ENCODE assay signal across 11 cellular contexts in genomic region chr5:137833463-137833862, GRCh38. TPM values are rescaled to one million over a fixed set of nuclear protein-coding genes. Genes with fewer than 3 reads are reported as not detected.
DNase-seq lines count a peak whose midpoint lies in the region; ATAC-seq and TF ChIP-seq lines count a peak whose summit lies in the region.
"Had no signal": no experiment of that assay in that cellular context is flagged by ENCODE, and none has a peak within 500 bp of the region (broad histone marks: within the 10 kb centered on the region; RNA-seq: fewer than 3 reads in every experiment).

No MANE protein-coding gene starts in this region.

- intact Hi-C loops in tibial artery (cut with DNase I; ENCODE audit: low total_unique reads), result no loop called here

- no peaks in the 10 kb centered on the region for H3K27me3 Mint-ChIP-seq in stimulated activated naive B cell treated with anti-CD40 and anti-IgM and Interleukin-4, amounts not matched to agents 10 μg/mL and 1 μg/mL and 100 μg/mL, for 72 hours

- no peak for ATAC-seq in GM21381 (IDR thresholded peaks at IDR 0.05; ENCODE audit: unreplicated experiment)
- no peak for ATAC-seq in stimulated activated naive B cell treated with anti-CD40 and anti-IgM and Interleukin-4, amounts not matched to agents 10 μg/mL and 1 μg/mL and 100 μg/mL, for 72 hours (replicated peaks)

- H3K9me3 Mint-ChIP-seq in stimulated activated naive B cell treated with anti-CD40 and anti-IgM and Interleukin-4, amounts not matched to agents 10 μg/mL and 1 μg/mL and 100 μg/mL, for 72 hours, result no peaks in the 10 kb centered on the region

- H3K4me3 Mint-ChIP-seq in stimulated activated naive B cell treated with anti-CD40 and anti-IgM and Interleukin-4, amounts not matched to agents 10 μg/mL and 1 μg/mL and 100 μg/mL, for 72 hours, result no peak overlapping the region

- H3K27ac Mint-ChIP-seq in stimulated activated naive B cell treated with anti-CD40 and anti-IgM and Interleukin-4, amounts not matched to agents 10 μg/mL and 1 μg/mL and 100 μg/mL, for 72 hours, result no peak overlapping the region

- H3K4me3 ChIP-seq in LNCaP clone FGC (ENCODE audit: low read depth, low read length), result no peak overlapping the region
- H3K4me3 ChIP-seq in cardiac fibroblast (replicated peaks in 1 of 2; ENCODE audit: low read depth in 2 of 2, low read length in 2 of 2), result no peak overlapping the region
- no peak overlapping the region for H3K4me3 ChIP-seq in tibial artery
- H3K4me3 ChIP-seq: lower lobe of right lung had no signal

- no peak for TF ChIP-seq CTCF in LNCaP clone FGC (IDR thresholded peaks at IDR 0.05; ENCODE audit: control insufficient read depth, extremely low read depth, insufficient read depth)
- no peak for TF ChIP-seq CTCF in cardiac fibroblast (IDR thresholded peaks at IDR 0.05; ENCODE audit: low read depth, low read length)
- TF ChIP-seq CTCF in tibial artery (IDR thresholded peaks at IDR 0.05), result no peak

- no peak overlapping the region for H3K27ac ChIP-seq in tibial artery
- H3K27ac ChIP-seq: HL-60, lower lobe of right lung had no signal

- peaks cover 0 to 2% of the 10 kb centered on the region in 2 donors for H3K4me1 Mint-ChIP-seq in stimulated activated naive B cell treated with anti-CD40 and anti-IgM and Interleukin-4, amounts not matched to agents 10 μg/mL and 1 μg/mL and 100 μg/mL, for 72 hours

- peaks cover 5 to 16% of the 10 kb centered on the region in 2 donors for H3K36me3 Mint-ChIP-seq in stimulated activated naive B cell treated with anti-CD40 and anti-IgM and Interleukin-4, amounts not matched to agents 10 μg/mL and 1 μg/mL and 100 μg/mL, for 72 hours

- peaks cover 0 to 59% (median 21%) of the 10 kb centered on the region in 4 donors for H3K4me1 ChIP-seq in tibial artery
- H3K4me1 ChIP-seq: lower lobe of right lung had no signal

- DNase-seq in DMS53 treated with DMSO at 0.1 percent for 48 hours (lab: John Stamatoyannopoulos, UW; ENCODE audit: unreplicated experiment) (peak; percentile 69), LNCaP clone FGC (ENCODE audit: low read depth) (peak; percentile 85), cardiac fibroblast (ENCODE audit: low read depth in 2 of 2) (peak; percentile 29 to 67), mucosa of gallbladder (ENCODE audit: low spot score) (peak; percentile 66), tibial artery (no peak), germinal center (ENCODE audit: low spot score) (no peak)
- no peak for DNase-seq in stimulated activated naive B cell treated with anti-CD40 and anti-IgM and Interleukin-4, amounts not matched to agents 10 μg/mL and 1 μg/mL and 100 μg/mL, for 72 hours
- DNase-seq: lower lobe of right lung; stimulated activated CD4-positive, alpha-beta T cell treated with anti-CD3 and anti-CD28 coated beads, Interleukin-4, amount 100 ng/mL, for 4 hours had no signal

- H3K36me3 ChIP-seq in tibial artery, result no peaks in the 10 kb centered on the region
- H3K36me3 ChIP-seq: lower lobe of right lung had no signal

- H3K9me3 ChIP-seq in tibial artery, result no peaks in the 10 kb centered on the region
- H3K9me3 ChIP-seq: lower lobe of right lung had no signal

- no peaks in the 10 kb centered on the region for H3K27me3 ChIP-seq in tibial artery

RNA-seq across cellular contexts. Expression of gene MYOT, which starts 34.2 kb away (rescaled TPM):
- 3.7 TPM for total RNA-seq in mucosa of gallbladder
- total RNA-seq: lower lobe of right lung had no signal

RNA-seq across cellular contexts. Expression of gene PKD2L2, which starts 55.8 kb away (rescaled TPM):
- total RNA-seq in mucosa of gallbladder, result not detected
- total RNA-seq: lower lobe of right lung had no signal

Comparison
In these comparisons a context has a peak if more than half of its experiments do, and no peak if none do; other contexts are left out.
1. DNase-seq: peak in DMS53 treated with DMSO at 0.1 percent for 48 hours (single experiment), LNCaP clone FGC (single experiment), cardiac fibroblast (2 of 2) and mucosa of gallbladder (single experiment); none in stimulated activated naive B cell treated with anti-CD40 and anti-IgM and Interleukin-4, amounts not matched to agents 10 μg/mL and 1 μg/mL and 100 μg/mL, for 72 hours (single experiment), tibial artery (0 of 2) and germinal center (single experiment).